In the genomic region with DNA sequence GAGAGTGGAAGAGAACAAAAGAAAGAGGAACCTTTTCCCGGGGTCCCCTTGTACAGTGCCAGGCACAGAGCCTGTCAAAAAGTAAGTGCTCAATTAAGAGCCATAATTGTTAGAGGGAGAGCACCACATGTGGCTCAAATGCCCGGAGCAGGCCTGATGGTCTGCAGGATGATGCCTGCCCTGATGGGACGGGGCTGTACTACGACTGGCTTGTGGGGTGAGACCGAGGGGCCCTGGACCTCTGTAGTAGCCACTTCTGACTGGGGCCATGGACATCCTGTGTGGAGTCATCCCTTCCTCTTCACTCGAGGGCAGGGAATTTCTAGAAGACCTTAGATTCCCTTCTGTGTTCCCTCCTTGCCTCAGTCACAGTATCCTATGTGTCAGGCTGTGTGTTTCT, we compare ENCODE assay signal across 30 cellular contexts. TPM values are rescaled to one million over a fixed set of nuclear protein-coding genes. Genes with fewer than 3 reads are reported as not detected.
"Had no signal": no experiment of that assay in that cellular context is flagged by ENCODE, and none has a peak within 500 bp of the region (broad histone marks: within the 10 kb centered on the region; RNA-seq: fewer than 3 reads in every experiment).

No MANE protein-coding gene starts in this region.

- H3K4me3 ChIP-seq: body of pancreas, esophagus squamous epithelium, gastroesophageal sphincter had no signal

- H3K9me3 ChIP-seq: body of pancreas had no signal

- H3K27me3 ChIP-seq: body of pancreas, esophagus squamous epithelium, gastroesophageal sphincter had no signal

- H3K4me1 ChIP-seq: gastroesophageal sphincter had no signal

- H3K27ac Mint-ChIP-seq: activated CD4-positive, alpha-beta memory T cell treated with anti-CD3 and anti-CD28 coated beads, Interleukin-2, amount 10 ng/mL, durations not matched to agents 7 days and 5 days; activated CD4-positive, alpha-beta T cell treated with anti-CD3 and anti-CD28 coated beads, Interleukin-2, amount 10 ng/mL, durations not matched to agents 7 days and 5 days; activated naive CD8-positive, alpha-beta T cell; activated T-cell treated with anti-CD3 and anti-CD28 coated beads, Interleukin-2, amount 50 U/mL, for 24 hours; activated T-cell treated with anti-CD3 and anti-CD28 coated beads, Interleukin-2, amount 50 U/mL, for 72 hours; activated T-helper 17 cell treated with anti-CD3 and anti-CD28 coated beads, Interleukin-2, amount 50 U/mL, for 72 hours; effector memory CD8-positive, alpha-beta T cell had no signal

- H3K4me1 Mint-ChIP-seq: activated CD4-positive, alpha-beta memory T cell treated with anti-CD3 and anti-CD28 coated beads, Interleukin-2, amount 10 ng/mL, durations not matched to agents 7 days and 5 days; activated CD4-positive, alpha-beta T cell treated with anti-CD3 and anti-CD28 coated beads, Interleukin-2, amount 10 ng/mL, durations not matched to agents 7 days and 5 days; activated T-helper 17 cell treated with anti-CD3 and anti-CD28 coated beads, Interleukin-2, amount 50 U/mL, for 72 hours had no signal

- DNase-seq: activated CD4-positive, alpha-beta memory T cell treated with anti-CD3 and anti-CD28 coated beads, Interleukin-2, amount 10 ng/mL, durations not matched to agents 7 days and 5 days; activated CD4-positive, alpha-beta T cell treated with anti-CD3 and anti-CD28 coated beads for 1 hour; activated CD4-positive, alpha-beta T cell treated with anti-CD3 and anti-CD28 coated beads for 4 hours; activated CD4-positive, alpha-beta T cell treated with anti-CD3 and anti-CD28 coated beads, Interleukin-2, amount 10 ng/mL, durations not matched to agents 7 days and 5 days; activated CD4-positive, alpha-beta T cell treated with anti-CD3 and anti-CD28 coated beads, Interleukin-2, amount 50 U/mL, for 4 hours; activated CD4-positive, CD25-positive, alpha-beta regulatory T cell; activated CD8-positive, alpha-beta memory T cell treated with anti-CD3 and anti-CD28 coated beads, Interleukin-2, amount 50 U/mL, for 48 hours; activated effector memory CD4-positive, alpha-beta T cell treated with Interleukin-2 at 50 U/mL for 16 hours; activated gamma-delta T cell treated with Interleukin-2 at 50 U/mL for 16 hours; activated naive CD4-positive, alpha-beta T cell treated with anti-CD3 and anti-CD28 coated beads, Interleukin-2, amount 50 U/mL, for 16 hours; activated naive CD4-positive, alpha-beta T cell treated with Interleukin-2 at 50 U/mL for 16 hours; activated T-cell treated with anti-CD3 and anti-CD28 coated beads for 4 hours; activated T-cell treated with anti-CD3 and anti-CD28 coated beads, Interleukin-2, amount 50 U/mL, for 24 hours; activated T-cell treated with anti-CD3 and anti-CD28 coated beads, Interleukin-2, amount 50 U/mL, for 72 hours; amygdala; body of pancreas; caudate nucleus; cortex of kidney; dermis blood vessel endothelial cell; effector CD4-positive, alpha-beta T cell; effector memory CD8-positive, alpha-beta T cell; esophagus squamous epithelium; foreskin melanocyte; T-helper 2 cell had no signal

- H3K36me3 ChIP-seq: esophagus squamous epithelium, gastroesophageal sphincter had no signal

- H3K27me3 Mint-ChIP-seq: activated CD4-positive, alpha-beta memory T cell treated with anti-CD3 and anti-CD28 coated beads, Interleukin-2, amount 10 ng/mL, durations not matched to agents 7 days and 5 days; activated CD4-positive, alpha-beta T cell treated with anti-CD3 and anti-CD28 coated beads, Interleukin-2, amount 10 ng/mL, durations not matched to agents 7 days and 5 days; activated naive CD8-positive, alpha-beta T cell; activated T-cell treated with anti-CD3 and anti-CD28 coated beads, Interleukin-2, amount 50 U/mL, for 24 hours; activated T-helper 17 cell treated with anti-CD3 and anti-CD28 coated beads, Interleukin-2, amount 50 U/mL, for 72 hours; effector memory CD8-positive, alpha-beta T cell had no signal

- H3K4me3 Mint-ChIP-seq: activated CD4-positive, alpha-beta memory T cell treated with anti-CD3 and anti-CD28 coated beads, Interleukin-2, amount 10 ng/mL, durations not matched to agents 7 days and 5 days; activated CD4-positive, alpha-beta T cell treated with anti-CD3 and anti-CD28 coated beads, Interleukin-2, amount 10 ng/mL, durations not matched to agents 7 days and 5 days; activated naive CD8-positive, alpha-beta T cell; activated T-cell treated with anti-CD3 and anti-CD28 coated beads, Interleukin-2, amount 50 U/mL, for 24 hours; activated T-cell treated with anti-CD3 and anti-CD28 coated beads, Interleukin-2, amount 50 U/mL, for 72 hours; activated T-helper 17 cell treated with anti-CD3 and anti-CD28 coated beads, Interleukin-2, amount 50 U/mL, for 72 hours; effector memory CD8-positive, alpha-beta T cell had no signal

- H3K27ac ChIP-seq: body of pancreas, esophagus squamous epithelium, gastroesophageal sphincter had no signal

- ATAC-seq: activated T-cell treated with anti-CD3 and anti-CD28 coated beads, Interleukin-2, amount 50 U/mL, for 72 hours; activated T-helper 17 cell treated with anti-CD3 and anti-CD28 coated beads, Interleukin-2, amount 50 U/mL, for 72 hours; body of pancreas; effector memory CD8-positive, alpha-beta T cell; gastroesophageal sphincter had no signal

RNA-seq across cellular contexts. Expression of gene KCNK5, which starts 47.9 kb away (rescaled TPM):
- total RNA-seq: chondrocyte, fibroblast of villous mesenchyme, glomerular endothelial cell had no signal
